ENCODE assay signal across 27 cellular contexts in genomic region chr12:11688831-11689230, GRCh38. TPM values are rescaled to one million over a fixed set of nuclear protein-coding genes. Genes with fewer than 3 reads are reported as not detected.
A peak's percentile ranks its signal among the peaks of the same experiment; 100 is the strongest.
DNase-seq lines count a peak whose midpoint lies in the region; ATAC-seq and TF ChIP-seq lines count a peak whose summit lies in the region.
"Had no signal": no experiment of that assay in that cellular context is flagged by ENCODE, and none has a peak within 500 bp of the region (broad histone marks: within the 10 kb centered on the region; RNA-seq: fewer than 3 reads in every experiment).

No MANE protein-coding gene starts in this region.

- TF ChIP-seq EP300 in esophagus muscularis mucosa (IDR thresholded peaks at IDR 0.05), result no peak

- H3K27ac Mint-ChIP-seq in GM23338, result no peak overlapping the region
- no peak overlapping the region for H3K27ac Mint-ChIP-seq in naive thymus-derived CD8-positive, alpha-beta T cell
- H3K27ac Mint-ChIP-seq: CD4-positive, alpha-beta T cell had no signal

- ATAC-seq in GM23338 (no peak), HG03196 (IDR thresholded peaks at IDR 0.05; ENCODE audit: unreplicated experiment) (no peak)
- ATAC-seq in naive thymus-derived CD8-positive, alpha-beta T cell, result no peak
- ATAC-seq: esophagus mucosa, HCT116 had no signal

- H4K20me1 ChIP-seq in GM23338 (replicated peaks; ENCODE audit: insufficient read depth), result no peaks in the 10 kb centered on the region

- no peak for DNase-seq in GM23338 (ENCODE audit: low spot score)
- no peak for DNase-seq in esophagus muscularis mucosa (ENCODE audit: extremely low spot score)
- DNase-seq in stromal cell of bone marrow (ENCODE audit: low read depth), result peak; percentile 10
- no peak for DNase-seq in effector CD8-positive, alpha-beta T cell (lab: John Stamatoyannopoulos, UW)
- no peak for DNase-seq in naive thymus-derived CD8-positive, alpha-beta T cell
- DNase-seq in C1 segment of cervical spinal cord (lab: John Stamatoyannopoulos, UW), result no peak
- DNase-seq: activated CD4-positive, alpha-beta T cell treated with anti-CD3 and anti-CD28 coated beads for 48 hours; activated CD8-positive, alpha-beta memory T cell treated with anti-CD3 and anti-CD28 coated beads, Interleukin-2, amount 50 U/mL, for 4 hours; activated gamma-delta T cell; aorta; CD4-positive, alpha-beta T cell; cortex of kidney; hypothalamus; Kasumi-1; NCI-H2171; NCI-H748 treated with DMSO at 0.1 percent for 48 hours; nucleus accumbens; small intestine; stimulated activated CD4-positive, alpha-beta T cell treated with anti-CD3 and anti-CD28 coated beads, Interleukin-4, amount 100 ng/mL, for 4 hours; stimulated activated CD8-positive, alpha-beta memory T cell treated with anti-CD3 and anti-CD28 coated beads, Interleukin-4, amount 100 ng/mL, for 48 hours; T1000 had no signal

- peaks cover 30% of the 10 kb centered on the region for H3K79me2 ChIP-seq in GM23338 (replicated peaks; ENCODE audit: insufficient read depth)

- H3F3A ChIP-seq in GM23338 (replicated peaks; ENCODE audit: low read depth), result no peaks in the 10 kb centered on the region

- H3K27ac ChIP-seq in GM23338 (ENCODE audit: low read depth) (peak overlapping the region; percentile 65; the same call in 1 of the 2 replicates), esophagus muscularis mucosa (replicated peaks in 1 of 4) (peak overlapping the region; percentile 35 to 63 (median 38)), muscle layer of colon (ENCODE audit: low read depth, low read length) (peak overlapping the region; percentile 52)
- H3K27ac ChIP-seq: SJCRH30, tibial nerve had no signal

- no peaks in the 10 kb centered on the region for H3K36me3 ChIP-seq in GM23338 (ENCODE audit: insufficient read depth)
- no peaks in the 10 kb centered on the region for H3K36me3 ChIP-seq in esophagus muscularis mucosa
- no peaks in the 10 kb centered on the region for H3K36me3 ChIP-seq in muscle layer of colon (ENCODE audit: insufficient read depth, low read length)
- H3K36me3 ChIP-seq: SJCRH30, tibial nerve had no signal

- no peak overlapping the region for H3K4me3 Mint-ChIP-seq in GM23338
- no peak overlapping the region for H3K4me3 Mint-ChIP-seq in naive thymus-derived CD8-positive, alpha-beta T cell
- H3K4me3 Mint-ChIP-seq: CD4-positive, alpha-beta T cell had no signal

- TF ChIP-seq CTCF in GM23338 (conservative IDR thresholded peaks at IDR 0.05; ENCODE audit: low read depth in 2 of 2) (no peak), esophagus muscularis mucosa (IDR thresholded peaks at IDR 0.05) (no peak)

- H3K27me3 Mint-ChIP-seq in GM23338 (ENCODE audit: insufficient read depth, low read depth, poor library complexity), result peaks cover 3% of the 10 kb centered on the region
- H3K27me3 Mint-ChIP-seq in naive thymus-derived CD8-positive, alpha-beta T cell, result no peaks in the 10 kb centered on the region
- H3K27me3 Mint-ChIP-seq: CD4-positive, alpha-beta T cell had no signal

- WGBS in esophagus muscularis mucosa, result 83% methylated on average over 2 of the region's 2 CpGs

- no peak for TF ChIP-seq POLR2A in esophagus muscularis mucosa (IDR thresholded peaks at IDR 0.05; ENCODE audit: low read depth)

- H3K4me2 ChIP-seq in GM23338, result no peak overlapping the region

- POLR2A ChIA-PET in naive thymus-derived CD8-positive, alpha-beta T cell (lab: Charles Lee), result no interaction called here

- H3K9me2 ChIP-seq in GM23338 (ENCODE audit: insufficient read depth), result no peaks in the 10 kb centered on the region

- H3K27me3 ChIP-seq in GM23338 (ENCODE audit: insufficient read depth) (no peaks in the 10 kb centered on the region), esophagus muscularis mucosa (no peaks in the 10 kb centered on the region), muscle layer of colon (ENCODE audit: control insufficient read depth in 1 of 2, insufficient read depth in 2 of 2, low read length in 2 of 2) (no peaks in the 10 kb centered on the region)
- H3K27me3 ChIP-seq: SJCRH30, tibial nerve had no signal

- no peaks in the 10 kb centered on the region for H3K9me3 Mint-ChIP-seq in GM23338
- H3K9me3 Mint-ChIP-seq in naive thymus-derived CD8-positive, alpha-beta T cell, result peaks cover 0 to 2% (median 0%) of the 10 kb centered on the region in 9 donors
- H3K9me3 Mint-ChIP-seq: CD4-positive, alpha-beta T cell had no signal

- no peak overlapping the region for H2AFZ ChIP-seq in GM23338

- no peak overlapping the region for H3K4me3 ChIP-seq in GM23338
- H3K4me3 ChIP-seq in esophagus muscularis mucosa, result no peak overlapping the region
- no peak overlapping the region for H3K4me3 ChIP-seq in muscle layer of colon (ENCODE audit: low read depth in 1 of 2, low read length in 2 of 2)
- H3K4me3 ChIP-seq: SJCRH30, tibial nerve had no signal

- no peak overlapping the region for H3K9ac ChIP-seq in muscle layer of colon (ENCODE audit: low read length)

- H3K4me1 Mint-ChIP-seq in GM23338, result peaks cover 27% of the 10 kb centered on the region
- H3K4me1 Mint-ChIP-seq in naive thymus-derived CD8-positive, alpha-beta T cell, result peaks cover 2 to 48% (median 24%) of the 10 kb centered on the region in 4 donors

- intact Hi-C loops in esophagus muscularis mucosa (cut with DNase I), result no loop called here

- peaks cover 5% of the 10 kb centered on the region for H3K4me1 ChIP-seq in GM23338 (ENCODE audit: insufficient read depth)
- H3K4me1 ChIP-seq in esophagus muscularis mucosa, result peaks cover 17 to 86% (median 78%) of the 10 kb centered on the region in 4 donors
- peaks cover 60% of the 10 kb centered on the region for H3K4me1 ChIP-seq in muscle layer of colon (ENCODE audit: insufficient read depth, low read length)

- no peaks in the 10 kb centered on the region for H3K36me3 Mint-ChIP-seq in GM23338 (ENCODE audit: low read depth)
- H3K36me3 Mint-ChIP-seq in naive thymus-derived CD8-positive, alpha-beta T cell, result peaks cover 0 to 10% (median 5%) of the 10 kb centered on the region in 3 donors

- H3K9me3 ChIP-seq in esophagus muscularis mucosa, result no peaks in the 10 kb centered on the region
- H3K9me3 ChIP-seq in muscle layer of colon (ENCODE audit: low read length), result no peaks in the 10 kb centered on the region
- H3K9me3 ChIP-seq: SJCRH30, tibial nerve had no signal

TF ChIP-seq in GM23338, 12 proteins besides CTCF, POLR2A, EP300 and RAD21 (continues in another document):
- TF ChIP-seq POLR2AphosphoS5 (IDR thresholded peaks at IDR 0.05; ENCODE audit: low read depth) (no peak), STAT1 (IDR thresholded peaks at IDR 0.05; ENCODE audit: unreplicated experiment) (no peak), ETS1 (IDR thresholded peaks at IDR 0.05) (no peak)

RNA-seq across cellular contexts. Expression of gene ETV6, which starts 39.4 kb away (rescaled TPM):
- total RNA-seq in GM23338 (2014; rRNA removed; shearing (Covaris generic)), result 11.9 and 15.1 TPM in 2 replicates
- polyA plus RNA-seq in GM23338 (2016; fragmentation: Nextera tagmentation; extraction: Ambion mirVana), result 6.1 and 7.5 TPM in 2 replicates
- 10 to 100 TPM; 22.4 to 29.6 (median 25.3) TPM for total RNA-seq in esophagus muscularis mucosa
- 10 to 100 TPM; 13.0 to 13.2 TPM for total RNA-seq in naive thymus-derived CD8-positive, alpha-beta T cell
- polyA plus RNA-seq in naive thymus-derived CD8-positive, alpha-beta T cell, result 1 to 10 TPM in 2 of 3 donors, under 1 TPM in 1; 0.94 to 2.2 (median 1.3) TPM
